ENCODE assay signal across 9 cellular contexts in the genomic region with DNA sequence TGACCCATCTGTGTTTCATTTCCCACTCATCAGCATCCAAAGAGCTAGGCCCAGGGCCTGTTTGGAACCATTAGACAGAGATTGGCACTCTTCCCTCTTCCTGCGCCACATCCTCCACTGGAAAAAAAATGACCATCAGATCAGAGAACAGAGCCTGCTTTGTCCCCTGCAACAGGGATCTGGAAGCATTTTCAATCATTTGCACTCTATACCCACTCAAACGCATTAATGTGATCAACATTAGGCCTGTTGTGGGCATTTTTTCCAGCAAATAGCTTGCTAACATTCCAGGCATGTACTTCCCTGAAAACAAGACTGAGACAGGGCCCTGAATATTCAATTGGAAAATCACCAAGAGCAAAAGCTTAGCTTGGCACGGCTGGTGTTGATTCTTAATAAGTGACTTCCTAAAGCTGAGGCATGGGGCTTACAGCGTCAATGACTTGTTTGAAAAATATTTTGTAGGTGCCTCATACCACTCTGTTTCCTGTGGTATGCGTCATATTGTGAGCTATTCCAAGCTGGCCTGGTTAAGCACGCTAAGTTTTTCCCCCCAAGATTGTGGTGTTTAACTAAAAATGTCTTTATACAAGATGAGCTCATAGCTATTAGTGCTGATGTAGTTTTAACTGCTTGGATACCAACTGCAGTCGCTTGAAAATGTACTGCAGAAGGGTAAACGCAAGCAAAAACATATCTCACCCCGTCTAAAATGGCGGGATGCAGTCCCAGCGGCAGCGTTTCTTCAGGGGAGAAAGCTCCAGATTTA.
A peak's percentile ranks its signal among the peaks of the same experiment; 100 is the strongest.
DNase-seq lines count a peak whose midpoint lies in the region; ATAC-seq and TF ChIP-seq lines count a peak whose summit lies in the region.
"Had no signal": no experiment of that assay in that cellular context is flagged by ENCODE, and none has a peak within 500 bp of the region (broad histone marks: within the 10 kb centered on the region; RNA-seq: fewer than 3 reads in every experiment).

No MANE protein-coding gene starts in this region.

- H3K27me3 Mint-ChIP-seq in neural crest cell (ENCODE audit: low read depth) = no peaks in the 10 kb centered on the region

- peak overlapping the region; percentile 99 for H3K27ac ChIP-seq in AG04450 (ENCODE audit: low read depth, low read length)
- H3K27ac ChIP-seq in RWPE2 (ENCODE audit: poor library complexity, severe bottlenecking) = peak overlapping the region; percentile 100

- POLR2A ChIA-PET in AG04450 (lab: Yijun Ruan, JAX) = interaction anchor here (0.6 to 1.2 kb wide), 8 partner anchors 101 to 405 kb away, joined by 3 to 6 read pairs (median 4); a partner anchor contains a TSS

- TF ChIP-seq CTCF in AG04450 (IDR thresholded peaks at IDR 0.05; ENCODE audit: low read depth, low read length) (no peak), RWPE2 (IDR thresholded peaks at IDR 0.05; ENCODE audit: poor library complexity, severe bottlenecking) (no peak), neural crest cell (conservative IDR thresholded peaks at IDR 0.05) (no peak)

- DNase-seq in AG04450 (ENCODE audit: low read depth, low spot score) (peak; percentile 97), RWPE2 (ENCODE audit: low spot score) (peak; percentile 58), fibroblast of peridontal ligament (ENCODE audit: extremely low read depth) (peak; percentile 100), neural crest cell (ENCODE audit: low read depth, low spot score) (no peak), DMS 273 (lab: John Stamatoyannopoulos, UW; ENCODE audit: unreplicated experiment) (no peak), HuH-7.5 (ENCODE audit: low spot score) (no peak), DMS 273 treated with DMSO at 0.1 percent for 48 hours (lab: John Stamatoyannopoulos, UW) (no peak)
- DNase-seq: CD8-positive, alpha-beta T cell had no signal

- H3K27ac Mint-ChIP-seq in neural crest cell (ENCODE audit: unreplicated experiment) = peak overlapping the region; percentile 96
- H3K27ac Mint-ChIP-seq: CD8-positive, alpha-beta T cell had no signal

- H3K27me3 ChIP-seq in AG04450 (ENCODE audit: control insufficient read depth, insufficient read depth, low read length) = no peaks in the 10 kb centered on the region
- H3K27me3 ChIP-seq in RWPE2 (ENCODE audit: insufficient read depth, poor library complexity, severe bottlenecking) = no peaks in the 10 kb centered on the region

- H3K9me3 Mint-ChIP-seq in neural crest cell = peaks cover 7% of the 10 kb centered on the region
- H3K9me3 Mint-ChIP-seq: CD8-positive, alpha-beta T cell had no signal

- H3K4me1 ChIP-seq in RWPE2 (ENCODE audit: insufficient read depth, poor library complexity, severe bottlenecking) = peaks cover 22% of the 10 kb centered on the region

- ATAC-seq in RWPE2 (ENCODE audit: low read depth) (peak; percentile 99), HG03439 (IDR thresholded peaks at IDR 0.05; ENCODE audit: unreplicated experiment) (no peak)
- ATAC-seq: CD8-positive, alpha-beta T cell had no signal

- H3K4me3 ChIP-seq in AG04450 (ENCODE audit: low read depth, low read length) = no peak overlapping the region; the same call in 1 of the 2 replicates
- H3K4me3 ChIP-seq in RWPE2 (ENCODE audit: severe bottlenecking) = no peak overlapping the region

- peaks cover 2% of the 10 kb centered on the region for H3K36me3 Mint-ChIP-seq in neural crest cell (ENCODE audit: low read depth)
- H3K36me3 Mint-ChIP-seq: CD8-positive, alpha-beta T cell had no signal

- H3K9me3 ChIP-seq in AG04450 (ENCODE audit: control insufficient read depth, insufficient read depth, low read length) (no peaks in the 10 kb centered on the region), RWPE2 (ENCODE audit: severe bottlenecking) (no peaks in the 10 kb centered on the region)

- H3K36me3 ChIP-seq in RWPE2 (ENCODE audit: low read depth) = no peaks in the 10 kb centered on the region

- peak overlapping the region; percentile 53 for H3K4me3 Mint-ChIP-seq in neural crest cell
- H3K4me3 Mint-ChIP-seq: CD8-positive, alpha-beta T cell had no signal

- CTCF ChIA-PET in AG04450 (lab: Charles Lee) = interaction anchor here (0.6 to 3.0 kb wide), 4 partner anchors 196 to 406 kb away, joined by 3 to 21 read pairs (median 4); no protein-coding TSS in a partner anchor

- peaks cover 53% of the 10 kb centered on the region for H3K4me1 Mint-ChIP-seq in neural crest cell

Comparison
In these comparisons a context has a peak if more than half of its experiments do, and no peak if none do; other contexts are left out.
1. DNase-seq: peak in AG04450 (single experiment), RWPE2 (single experiment) and fibroblast of peridontal ligament (single experiment); none in neural crest cell (single experiment), DMS 273 (single experiment), HuH-7.5 (single experiment) and DMS 273 treated with DMSO at 0.1 percent for 48 hours (single experiment).